ENCODE assay signal across 17 cellular contexts in genomic region chr17:72561266-72561665, GRCh38.
DNase-seq lines count a peak whose midpoint lies in the region; ATAC-seq and TF ChIP-seq lines count a peak whose summit lies in the region.
"Had no signal": no experiment of that assay in that cellular context is flagged by ENCODE, and none has a peak within 500 bp of the region (broad histone marks: within the 10 kb centered on the region; RNA-seq: fewer than 3 reads in every experiment).

No MANE protein-coding gene starts in this region.

- peaks cover 4% of the 10 kb centered on the region for H3K4me1 ChIP-seq in RWPE2 (ENCODE audit: insufficient read depth, poor library complexity, severe bottlenecking)
- H3K4me1 ChIP-seq in lower lobe of right lung = peaks cover 7% of the 10 kb centered on the region
- H3K4me1 ChIP-seq: Caco-2 had no signal

- peak overlapping the region; percentile 76 for H3K27ac Mint-ChIP-seq in type B pancreatic cell
- H3K27ac Mint-ChIP-seq in activated naive CD4-positive, alpha-beta T cell treated with anti-CD3 and anti-CD28 coated beads, Interleukin-2, amount 50 U/mL, for 72 hours = no peak overlapping the region

- H3K9me3 Mint-ChIP-seq in type B pancreatic cell = no peaks in the 10 kb centered on the region
- H3K9me3 Mint-ChIP-seq in activated naive CD4-positive, alpha-beta T cell treated with anti-CD3 and anti-CD28 coated beads, Interleukin-2, amount 50 U/mL, for 72 hours = no peaks in the 10 kb centered on the region
- H3K9me3 Mint-ChIP-seq: CD4-positive, alpha-beta memory T cell had no signal

- no peak overlapping the region for H3K4me3 ChIP-seq in RWPE2 (ENCODE audit: severe bottlenecking)
- no peak overlapping the region for H3K4me3 ChIP-seq in lower lobe of right lung
- H3K4me3 ChIP-seq: K562, MG63 had no signal

- no peak for DNase-seq in RWPE2 (ENCODE audit: low spot score)
- DNase-seq in lower lobe of right lung = peak; percentile 7
- no peak for DNase-seq in type B pancreatic cell (ENCODE audit: extremely low spot score, unreplicated experiment)
- DNase-seq in T-helper 9 cell = no peak
- no peak for DNase-seq in activated naive CD4-positive, alpha-beta T cell treated with anti-CD3 and anti-CD28 coated beads, Interleukin-2, amount 50 U/mL, for 72 hours (ENCODE audit: low spot score in 2 of 2)
- DNase-seq: Caco-2; CD4-positive, alpha-beta memory T cell; NCI-H187; NCI-H446; OCI-M1; RPMI8226; SIG-M5; SK-N-SH had no signal

- no peak overlapping the region for H3K4me3 Mint-ChIP-seq in type B pancreatic cell
- H3K4me3 Mint-ChIP-seq: CD4-positive, alpha-beta memory T cell had no signal

- TF ChIP-seq CTCF in C4-2B (conservative IDR thresholded peaks at IDR 0.05) (no peak), RWPE2 (IDR thresholded peaks at IDR 0.05; ENCODE audit: poor library complexity, severe bottlenecking) (no peak), lower lobe of right lung (IDR thresholded peaks at IDR 0.05) (no peak), type B pancreatic cell (conservative IDR thresholded peaks at IDR 0.05) (peak; percentile 10)

- H3K27ac ChIP-seq in C4-2B = peak overlapping the region; percentile 6; the same call in 1 of the 2 replicates
- H3K27ac ChIP-seq in RWPE2 (ENCODE audit: poor library complexity, severe bottlenecking) = peak overlapping the region; percentile 27
- H3K27ac ChIP-seq in lower lobe of right lung = no peak overlapping the region

- no peaks in the 10 kb centered on the region for H3K27me3 Mint-ChIP-seq in type B pancreatic cell
- H3K27me3 Mint-ChIP-seq: CD4-positive, alpha-beta memory T cell had no signal

- no peak for ATAC-seq in RWPE2 (ENCODE audit: low read depth)
- no peak for ATAC-seq in lower lobe of right lung
- no peak for ATAC-seq in GM18870 (IDR thresholded peaks at IDR 0.05; ENCODE audit: unreplicated experiment)
- no peak for ATAC-seq in activated naive CD4-positive, alpha-beta T cell treated with anti-CD3 and anti-CD28 coated beads, Interleukin-2, amount 50 U/mL, for 72 hours

- H3K27me3 ChIP-seq in RWPE2 (ENCODE audit: insufficient read depth, poor library complexity, severe bottlenecking) (no peaks in the 10 kb centered on the region), lower lobe of right lung (ENCODE audit: low read depth) (no peaks in the 10 kb centered on the region)
- H3K27me3 ChIP-seq: MG63 had no signal

- peaks cover 15% of the 10 kb centered on the region for H3K36me3 Mint-ChIP-seq in type B pancreatic cell
- no peaks in the 10 kb centered on the region for H3K36me3 Mint-ChIP-seq in activated naive CD4-positive, alpha-beta T cell treated with anti-CD3 and anti-CD28 coated beads, Interleukin-2, amount 50 U/mL, for 72 hours
- H3K36me3 Mint-ChIP-seq: CD4-positive, alpha-beta memory T cell had no signal

- intact Hi-C loops in lower lobe of right lung (cut with DNase I) = no loop called here

- no peaks in the 10 kb centered on the region for H3K36me3 ChIP-seq in RWPE2 (ENCODE audit: low read depth)
- H3K36me3 ChIP-seq in lower lobe of right lung = no peaks in the 10 kb centered on the region
- H3K36me3 ChIP-seq: MG63 had no signal

- H3K9me3 ChIP-seq in RWPE2 (ENCODE audit: severe bottlenecking) (no peaks in the 10 kb centered on the region), lower lobe of right lung (no peaks in the 10 kb centered on the region)
- H3K9me3 ChIP-seq: Caco-2, MG63, SK-N-SH had no signal

- H3K4me1 Mint-ChIP-seq in type B pancreatic cell (ENCODE audit: unreplicated experiment) = peaks cover 42% of the 10 kb centered on the region
